In genomic region chr3:104437891-104438290, GRCh38 we compare ENCODE assay signal across 12 cellular contexts.
DNase-seq lines count a peak whose midpoint lies in the region; ATAC-seq lines count a peak whose summit lies in the region.
"Had no signal": no experiment of that assay in that cellular context is flagged by ENCODE, and none has a peak within 500 bp of the region (broad histone marks: within the 10 kb centered on the region; RNA-seq: fewer than 3 reads in every experiment).

No MANE protein-coding gene starts in this region.

- peak; percentile 14 to 20 for DNase-seq in NCI-H526 (lab: John Stamatoyannopoulos, UW)
- DNase-seq in NCI-H526 treated with DMSO at 0.1 percent for 48 hours (lab: John Stamatoyannopoulos, UW) = no peak
- DNase-seq in right cardiac atrium = no peak
- no peak for DNase-seq in NCI-H2029 (lab: John Stamatoyannopoulos, UW)
- no peak for DNase-seq in NCI-H1092 treated with DMSO at 0.1 percent for 48 hours (lab: John Stamatoyannopoulos, UW)
- DNase-seq: activated CD4-positive, alpha-beta memory T cell treated with anti-CD3 and anti-CD28 coated beads for 36 hours; NCI-H1436; stimulated activated CD8-positive, alpha-beta memory T cell treated with anti-CD3 and anti-CD28 coated beads, Interleukin-4, amount 100 ng/mL, for 48 hours had no signal

- no peaks in the 10 kb centered on the region for H3K36me3 ChIP-seq in subcutaneous abdominal adipose tissue (ENCODE audit: control insufficient read depth in 5 of 5, insufficient read depth in 5 of 5, low read length in 5 of 5)

- H3K27me3 ChIP-seq in right cardiac atrium (ENCODE audit: control insufficient read depth, insufficient read depth) = no peaks in the 10 kb centered on the region
- H3K27me3 ChIP-seq in subcutaneous abdominal adipose tissue (ENCODE audit: control insufficient read depth in 5 of 5, insufficient read depth in 4 of 5, low read length in 5 of 5) = no peaks in the 10 kb centered on the region

- 30% methylated on average over 1 of the region's 1 CpG for WGBS in right cardiac atrium

- H3K27ac ChIP-seq in angular gyrus (ENCODE audit: low read depth, low read length) (peak overlapping the region; percentile 95), right cardiac atrium (ENCODE audit: low read length) (no peak overlapping the region), subcutaneous abdominal adipose tissue (ENCODE audit: low read depth, low read length) (peak overlapping the region; percentile 15)
- H3K27ac ChIP-seq: RWPE1 had no signal

- intact Hi-C loops in right cardiac atrium (cut with DNase I) = no loop called here

- ATAC-seq in right cardiac atrium (peak; percentile 59 to 66), GM18519 (IDR thresholded peaks at IDR 0.05; ENCODE audit: low FRiP score, unreplicated experiment) (no peak)

- H3K9me3 ChIP-seq in right cardiac atrium (ENCODE audit: control insufficient read depth, low read length) (no peaks in the 10 kb centered on the region), subcutaneous abdominal adipose tissue (ENCODE audit: control insufficient read depth in 5 of 5, low read length in 5 of 5) (no peaks in the 10 kb centered on the region)

- H3K4me1 ChIP-seq in right cardiac atrium (ENCODE audit: control insufficient read depth, insufficient read depth, low read length) (no peaks in the 10 kb centered on the region), subcutaneous abdominal adipose tissue (ENCODE audit: control insufficient read depth in 5 of 5, insufficient read depth in 5 of 5, low read length in 5 of 5) (peaks cover 6 to 28% (median 11%) of the 10 kb centered on the region in 5 donors)

- no peak overlapping the region for H3K4me3 ChIP-seq in right cardiac atrium (ENCODE audit: low read length)
- no peak overlapping the region for H3K4me3 ChIP-seq in subcutaneous abdominal adipose tissue (ENCODE audit: low read depth in 1 of 5, low read length in 5 of 5)

- no peak overlapping the region for H3K9ac ChIP-seq in subcutaneous abdominal adipose tissue (ENCODE audit: low read length in 5 of 5)

Comparison
In these comparisons a context has a peak if more than half of its experiments do, and no peak if none do; other contexts are left out.
1. DNase-seq: peak in NCI-H526 (2 of 2); none in NCI-H526 treated with DMSO at 0.1 percent for 48 hours (single experiment), right cardiac atrium (0 of 3), NCI-H2029 (single experiment) and NCI-H1092 treated with DMSO at 0.1 percent for 48 hours (single experiment).